Comparison of ENCODE assay signal across 12 cellular contexts in genomic region chr17:58757162-58757613, GRCh38. TPM values are rescaled to one million over a fixed set of nuclear protein-coding genes. Genes with fewer than 3 reads are reported as not detected.
DNase-seq lines count a peak whose midpoint lies in the region; ATAC-seq and TF ChIP-seq lines count a peak whose summit lies in the region.
"Had no signal": no experiment of that assay in that cellular context is flagged by ENCODE, and none has a peak within 500 bp of the region (broad histone marks: within the 10 kb centered on the region; RNA-seq: fewer than 3 reads in every experiment).

No MANE protein-coding gene starts in this region.

- peak overlapping the region; percentile 84 to 98 for H3K4me3 Mint-ChIP-seq in CD14-positive monocyte
- peak overlapping the region in 7 of 8 donors; percentile 82 to 96 (median 93) for H3K4me3 Mint-ChIP-seq in naive B cell

- TF ChIP-seq CTCF in CD14-positive monocyte (IDR thresholded peaks at IDR 0.05): no peak
- TF ChIP-seq CTCF in HEK293 (tag by site-specific recombination; IDR thresholded peaks at IDR 0.05): no peak
- TF ChIP-seq CTCF in ascending aorta (IDR thresholded peaks at IDR 0.05): no peak

- no peaks in the 10 kb centered on the region for H3K9me3 ChIP-seq in HEK293 (ENCODE audit: control insufficient read depth, insufficient read depth, low read depth, low read length)
- no peaks in the 10 kb centered on the region for H3K9me3 ChIP-seq in ascending aorta
- H3K9me3 ChIP-seq: pancreas had no signal

- POLR2A ChIA-PET in HEK293 (lab: Yijun Ruan, JAX): interaction anchor here (0.7 to 1.5 kb wide), 3 partner anchors 13 to 19 kb away, joined by 3 to 4 read pairs (median 3); no protein-coding TSS in a partner anchor

- peaks cover 67 to 86% (median 73%) of the 10 kb centered on the region in 3 donors for H3K27me3 Mint-ChIP-seq in CD14-positive monocyte (ENCODE audit: low read depth in 3 of 3)
- H3K27me3 Mint-ChIP-seq in naive B cell: peaks cover 35 to 53% (median 36%) of the 10 kb centered on the region in 3 donors

- H3K9me3 Mint-ChIP-seq in CD14-positive monocyte (peaks cover 0 to 17% (median 9%) of the 10 kb centered on the region in 7 donors), naive B cell (peaks cover 0 to 1% (median 0%) of the 10 kb centered on the region in 7 donors)

- H3K4me3 ChIP-seq in HEK293 (ENCODE audit: low read depth, low read length) (peak overlapping the region; percentile 94), ascending aorta (peak overlapping the region; percentile 57 to 78)

- CTCF ChIA-PET in HEK293 (lab: Yijun Ruan, JAX): interaction anchor here (0.9 to 1.3 kb wide), 4 partner anchors 8 to 255 kb away, joined by 3 to 4 read pairs (median 4); no protein-coding TSS in a partner anchor

- DNase-seq in CD14-positive monocyte (ENCODE audit: low spot score) (no peak), ascending aorta (ENCODE audit: low spot score in 2 of 2) (no peak), naive B cell (no peak), NCI-H1436 treated with DMSO at 0.1 percent for 48 hours (lab: John Stamatoyannopoulos, UW) (no peak), NCI-H1417 treated with DMSO at 0.1 percent for 48 hours (lab: John Stamatoyannopoulos, UW) (no peak)
- no peak for DNase-seq in stimulated activated CD4-positive, alpha-beta T cell treated with anti-CD3 and anti-CD28 coated beads, Interleukin-15, amount 100 ng/mL, for 24 hours
- DNase-seq: NCI-H2029, pancreas had no signal

- intact Hi-C loops in CD14-positive monocyte (cut with micrococcal nuclease) (no loop called here), ascending aorta (cut with DNase I) (no loop called here)

- H3K4me1 ChIP-seq in HEK293 (ENCODE audit: control insufficient read depth, insufficient read depth, low read length) (peaks cover 8% of the 10 kb centered on the region; the same call in 1 of the 2 replicates), ascending aorta (peaks cover 0 to 11% of the 10 kb centered on the region in 2 donors)

- no peak overlapping the region for H3K27ac Mint-ChIP-seq in CD14-positive monocyte
- H3K27ac Mint-ChIP-seq in naive B cell: peak overlapping the region in 1 of 6 donors; percentile 59

- ATAC-seq in naive B cell (ENCODE audit: low read depth in 2 of 2) (no peak), HG02759 (IDR thresholded peaks at IDR 0.05; ENCODE audit: unreplicated experiment) (no peak)
- ATAC-seq: activated CD4-positive, CD25-positive, alpha-beta regulatory T cell treated with anti-CD3 and anti-CD28 coated beads, Interleukin-2, amount 50 U/mL, for 24 hours; HCT116 had no signal

- H3K27me3 ChIP-seq in ascending aorta: peaks cover 21% of the 10 kb centered on the region

- H3K27ac ChIP-seq in HEK293 (ENCODE audit: extremely low read depth, low read depth, low read length) (peak overlapping the region; percentile 84; the same call in 1 of the 2 replicates), ascending aorta (no peak overlapping the region)
- H3K27ac ChIP-seq: pancreas had no signal

- H3K36me3 Mint-ChIP-seq in CD14-positive monocyte (peaks cover 0 to 5% of the 10 kb centered on the region in 2 donors), naive B cell (peaks cover 0 to 7% of the 10 kb centered on the region in 2 donors)

- H3K4me1 Mint-ChIP-seq in CD14-positive monocyte (peaks cover 18% of the 10 kb centered on the region), naive B cell (peaks cover 11 to 17% (median 14%) of the 10 kb centered on the region in 3 donors)

- H3K36me3 ChIP-seq in HEK293 (ENCODE audit: control insufficient read depth in 2 of 2, insufficient read depth in 1 of 2, low read length in 2 of 2) (no peaks in the 10 kb centered on the region; a peak in 1 of 3 replicates), ascending aorta (no peaks in the 10 kb centered on the region)
- H3K36me3 ChIP-seq: pancreas had no signal

TF ChIP-seq in HEK293, 187 proteins besides CTCF, POLR2A, EP300 and RAD21 (continues in another document):
- TF ChIP-seq ZNF76 (tag by site-specific recombination; IDR thresholded peaks at IDR 0.05; ENCODE audit: borderline replicate concordance, low read depth) (no peak), PRDM1 (tag by site-specific recombination; IDR thresholded peaks at IDR 0.05) (peak; percentile 96), PRDM6 (tag by site-specific recombination; IDR thresholded peaks at IDR 0.05) (peak; percentile 75), TCF7L2 (IDR thresholded peaks at IDR 0.05; ENCODE audit: borderline replicate concordance, low read depth, low read length) (peak; percentile 20; the same call in 1 of the 2 replicates), ZNF777 (tag by site-specific recombination; IDR thresholded peaks at IDR 0.05; ENCODE audit: borderline replicate concordance) (no peak), ZNF837 (tag by site-specific recombination; IDR thresholded peaks at IDR 0.05) (no peak), SP2 (tag by site-specific recombination; IDR thresholded peaks at IDR 0.05) (no peak), EGR2 (tag by site-specific recombination; IDR thresholded peaks at IDR 0.05; ENCODE audit: low read depth) (no peak), OSR2 (tag by site-specific recombination; IDR thresholded peaks at IDR 0.05) (no peak), MEIS1 (CRISPR knock-in tag; IDR thresholded peaks at IDR 0.05; ENCODE audit: borderline replicate concordance) (no peak), ZNF561 (tag by site-specific recombination; IDR thresholded peaks at IDR 0.05; ENCODE audit: borderline replicate concordance) (no peak), ZNF571 (tag by site-specific recombination; IDR thresholded peaks at IDR 0.05) (no peak), ZNF639 (tag by site-specific recombination; IDR thresholded peaks at IDR 0.05) (no peak), PRDM4 (tag by site-specific recombination; IDR thresholded peaks at IDR 0.05) (no peak), ZNF132 (tag by site-specific recombination; IDR thresholded peaks at IDR 0.05; ENCODE audit: borderline replicate concordance) (no peak), ZBTB1 (tag by site-specific recombination; IDR thresholded peaks at IDR 0.05) (no peak), ZNF362 (tag by site-specific recombination; IDR thresholded peaks at IDR 0.05) (no peak), HOXA7 (CRISPR knock-in tag; IDR thresholded peaks at IDR 0.05; ENCODE audit: borderline replicate concordance) (no peak)

RNA-seq across cellular contexts. Expression of gene PPM1E, which starts 1.5 kb away (rescaled TPM):
- polyA plus RNA-seq in CD14-positive monocyte (not detected), naive B cell (ENCODE audit: low read depth in 6 of 6) (under 1 TPM in 2 of 6 donors, not detected in 4; 0.04 to 0.08 TPM)
- 0.11 TPM for total RNA-seq in ascending aorta
